33 cellular contexts compared by ENCODE assay signal in the genomic region with DNA sequence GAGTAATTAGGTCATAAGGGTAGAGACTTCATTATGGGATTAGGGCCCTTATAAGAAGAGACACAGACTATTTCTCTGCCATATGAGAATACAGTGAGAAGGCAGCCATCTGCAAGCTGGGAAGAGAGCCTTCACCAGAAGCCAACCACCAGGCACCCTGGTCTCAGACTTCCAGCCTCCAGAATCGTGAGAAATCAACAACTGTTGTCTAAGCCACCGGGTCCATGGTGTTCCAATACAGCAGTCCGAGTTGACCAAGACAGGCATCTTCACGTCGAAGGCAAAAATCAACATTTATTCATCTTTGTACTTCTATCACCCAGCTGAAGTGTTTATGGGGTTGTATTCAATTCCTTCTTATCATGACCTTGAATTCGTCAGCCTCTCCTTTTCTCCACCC. TPM values are rescaled to one million over a fixed set of nuclear protein-coding genes. Genes with fewer than 3 reads are reported as not detected.
"Had no signal": no experiment of that assay in that cellular context is flagged by ENCODE, and none has a peak within 500 bp of the region (broad histone marks: within the 10 kb centered on the region; RNA-seq: fewer than 3 reads in every experiment).

No MANE protein-coding gene starts in this region.

- FAIRE-seq: urothelium cell line had no signal

- H3K27ac Mint-ChIP-seq: stimulated activated effector memory CD8-positive, alpha-beta T cell treated with anti-CD3 and anti-CD28 coated beads, Interleukin-12 subunit alpha, Interleukin-12 subunit beta, amount 100 ng/mL, for 72 hours; stimulated activated memory B cell treated with anti-CD40 and anti-IgM and Interleukin-4, amounts not matched to agents 10 μg/mL and 1 μg/mL and 100 μg/mL, for 72 hours; stimulated activated naive B cell treated with anti-CD40 and anti-IgM and Interleukin-4, amounts not matched to agents 10 μg/mL and 1 μg/mL and 100 μg/mL, for 72 hours; stimulated activated naive CD8-positive, alpha-beta T cell treated with anti-CD3 and anti-CD28 coated beads, Interleukin-15, amount 100 ng/mL, for 72 hours; stimulated activated naive CD8-positive, alpha-beta T cell treated with anti-CD3 and anti-CD28 coated beads, Interleukin-15, Interleukin-2, amounts not matched to agents 100 ng/mL and 50 ng/mL, for 24 hours; type B pancreatic cell had no signal

- H3K27me3 ChIP-seq: stomach, suprapubic skin, testis, thyroid gland, tibial artery, tibial nerve, transverse colon, upper lobe of left lung, upper lobe of right lung, uterus, vagina had no signal

- H3K27ac ChIP-seq: suprapubic skin, testis, thoracic aorta, thyroid gland, tibial artery, tibial nerve, transverse colon, upper lobe of left lung, upper lobe of right lung, uterus, vagina had no signal

- H3K4me1 Mint-ChIP-seq: stimulated activated effector memory CD8-positive, alpha-beta T cell treated with anti-CD3 and anti-CD28 coated beads, Interleukin-12 subunit alpha, Interleukin-12 subunit beta, amount 100 ng/mL, for 72 hours; stimulated activated memory B cell treated with anti-CD40 and anti-IgM and Interleukin-4, amounts not matched to agents 10 μg/mL and 1 μg/mL and 100 μg/mL, for 72 hours; stimulated activated naive CD8-positive, alpha-beta T cell treated with anti-CD3 and anti-CD28 coated beads, Interleukin-15, amount 100 ng/mL, for 72 hours had no signal

- H3K9me3 ChIP-seq: stomach, suprapubic skin, testis, thoracic aorta, thyroid gland, tibial artery, transverse colon, upper lobe of left lung, upper lobe of right lung, uterus, vagina had no signal

- H3K4me3 Mint-ChIP-seq: stimulated activated effector memory CD8-positive, alpha-beta T cell treated with anti-CD3 and anti-CD28 coated beads, Interleukin-12 subunit alpha, Interleukin-12 subunit beta, amount 100 ng/mL, for 72 hours; stimulated activated memory B cell treated with anti-CD40 and anti-IgM and Interleukin-4, amounts not matched to agents 10 μg/mL and 1 μg/mL and 100 μg/mL, for 72 hours; stimulated activated naive B cell treated with anti-CD40 and anti-IgM and Interleukin-4, amounts not matched to agents 10 μg/mL and 1 μg/mL and 100 μg/mL, for 72 hours; stimulated activated naive CD8-positive, alpha-beta T cell treated with anti-CD3 and anti-CD28 coated beads, Interleukin-15, amount 100 ng/mL, for 72 hours; stimulated activated naive CD8-positive, alpha-beta T cell treated with anti-CD3 and anti-CD28 coated beads, Interleukin-15, Interleukin-2, amounts not matched to agents 100 ng/mL and 50 ng/mL, for 24 hours; type B pancreatic cell had no signal

- H3K4me1 ChIP-seq: suprapubic skin, testis, tibial artery, tibial nerve, upper lobe of left lung, upper lobe of right lung, uterus, vagina had no signal

- H3K9me3 Mint-ChIP-seq: stimulated activated effector memory CD8-positive, alpha-beta T cell treated with anti-CD3 and anti-CD28 coated beads, Interleukin-12 subunit alpha, Interleukin-12 subunit beta, amount 100 ng/mL, for 72 hours; stimulated activated memory B cell treated with anti-CD40 and anti-IgM and Interleukin-4, amounts not matched to agents 10 μg/mL and 1 μg/mL and 100 μg/mL, for 72 hours; stimulated activated naive CD8-positive, alpha-beta T cell treated with anti-CD3 and anti-CD28 coated beads, Interleukin-15, amount 100 ng/mL, for 72 hours; stimulated activated naive CD8-positive, alpha-beta T cell treated with anti-CD3 and anti-CD28 coated beads, Interleukin-15, Interleukin-2, amounts not matched to agents 100 ng/mL and 50 ng/mL, for 24 hours; type B pancreatic cell had no signal

- DNase-seq: stimulated activated CD4-positive, alpha-beta T cell treated with anti-CD3 and anti-CD28 coated beads, Interleukin-2, amount 100 ng/mL, for 48 hours; stimulated activated CD4-positive, alpha-beta T cell treated with anti-CD3 and anti-CD28 coated beads, Interleukin-4, amount 100 ng/mL, for 1 hour; stimulated activated CD4-positive, alpha-beta T cell treated with anti-CD3 and anti-CD28 coated beads, Interleukin-4, amount 100 ng/mL, for 24 hours; stimulated activated CD4-positive, alpha-beta T cell treated with anti-CD3 and anti-CD28 coated beads, Interleukin-4, amount 100 ng/mL, for 4 hours; stimulated activated CD8-positive, alpha-beta memory T cell treated with anti-CD3 and anti-CD28 coated beads, Interleukin-4, amount 100 ng/mL, for 48 hours; stimulated activated naive B cell treated with anti-CD40 and anti-IgM and Interleukin-4, amounts not matched to agents 10 μg/mL and 1 μg/mL and 100 μg/mL, for 72 hours; stimulated activated naive CD4-positive, alpha-beta T cell; stimulated activated naive CD4-positive, alpha-beta T cell treated with Interleukin-2 at 50 U/mL for 16 hours; stimulated activated naive CD8-positive, alpha-beta T cell treated with anti-CD3 and anti-CD28 coated beads, Interleukin-15, amount 100 ng/mL, for 72 hours; stimulated activated naive CD8-positive, alpha-beta T cell treated with anti-CD3 and anti-CD28 coated beads, Interleukin-15, Interleukin-2, amounts not matched to agents 100 U/mL and 50 U/mL, for 24 hours; stomach; substantia nigra; testis; tibial artery; transverse colon; trophoblast cell; upper lobe of left lung; upper lobe of right lung; uterus had no signal

- H3K4me3 ChIP-seq: stomach, suprapubic skin, testis, thoracic aorta, thyroid gland, tibial artery, tibial nerve, transverse colon, upper lobe of left lung, upper lobe of right lung, uterus, vagina had no signal

- ATAC-seq: stimulated activated effector memory CD8-positive, alpha-beta T cell treated with anti-CD3 and anti-CD28 coated beads, Interleukin-12 subunit alpha, Interleukin-12 subunit beta, amount 100 ng/mL, for 72 hours; stimulated activated memory B cell treated with anti-CD40 and anti-IgM and Interleukin-4, amounts not matched to agents 10 μg/mL and 1 μg/mL and 100 μg/mL, for 72 hours; stimulated activated naive B cell treated with anti-CD40 and anti-IgM and Interleukin-4, amounts not matched to agents 10 μg/mL and 1 μg/mL and 100 μg/mL, for 72 hours; stimulated activated naive CD8-positive, alpha-beta T cell treated with anti-CD3 and anti-CD28 coated beads, Interleukin-15, amount 100 ng/mL, for 72 hours; stimulated activated naive CD8-positive, alpha-beta T cell treated with anti-CD3 and anti-CD28 coated beads, Interleukin-15, Interleukin-2, amounts not matched to agents 100 U/mL and 50 U/mL, for 24 hours; upper lobe of right lung had no signal

- H3K36me3 ChIP-seq: stomach, suprapubic skin, thoracic aorta, thyroid gland, tibial artery, tibial nerve, transverse colon, upper lobe of left lung, upper lobe of right lung, uterus, vagina had no signal

- H3K36me3 Mint-ChIP-seq: stimulated activated effector memory CD8-positive, alpha-beta T cell treated with anti-CD3 and anti-CD28 coated beads, Interleukin-12 subunit alpha, Interleukin-12 subunit beta, amount 100 ng/mL, for 72 hours; stimulated activated memory B cell treated with anti-CD40 and anti-IgM and Interleukin-4, amounts not matched to agents 10 μg/mL and 1 μg/mL and 100 μg/mL, for 72 hours; stimulated activated naive B cell treated with anti-CD40 and anti-IgM and Interleukin-4, amounts not matched to agents 10 μg/mL and 1 μg/mL and 100 μg/mL, for 72 hours; type B pancreatic cell had no signal

RNA-seq across cellular contexts. Expression of a gene that starts 5.3 kb away (rescaled TPM):
- total RNA-seq: temporal lobe, thoracic aorta, upper lobe of right lung, ureter, uterus, vagina had no signal

RNA-seq across cellular contexts. Expression of a gene that starts 34.6 kb away (rescaled TPM):
- total RNA-seq: subcutaneous adipose tissue, suprapubic skin, temporal lobe, testis, thoracic aorta, thyroid gland, tibial nerve, ureter, urinary bladder, uterus, vagina had no signal
- polyA plus RNA-seq: urinary bladder had no signal
